ENCODE assay signal across 22 cellular contexts in genomic region chr12:57467915-57468314, GRCh38. TPM values are rescaled to one million over a fixed set of nuclear protein-coding genes. Genes with fewer than 3 reads are reported as not detected.
A peak's percentile ranks its signal among the peaks of the same experiment; 100 is the strongest.
DNase-seq lines count a peak whose midpoint lies in the region; ATAC-seq lines count a peak whose summit lies in the region.
"Had no signal": no experiment of that assay in that cellular context is flagged by ENCODE, and none has a peak within 500 bp of the region (broad histone marks: within the 10 kb centered on the region; RNA-seq: fewer than 3 reads in every experiment).

No MANE protein-coding gene starts in this region.

- no peaks in the 10 kb centered on the region for H3K9me3 Mint-ChIP-seq in activated naive CD8-positive, alpha-beta T cell (ENCODE audit: low read depth)
- no peaks in the 10 kb centered on the region for H3K9me3 Mint-ChIP-seq in activated naive CD8-positive, alpha-beta T cell treated with anti-CD3 and anti-CD28 coated beads, Interleukin-2, amount 50 U/mL, for 24 hours
- no peaks in the 10 kb centered on the region for H3K9me3 Mint-ChIP-seq in immature natural killer cell
- H3K9me3 Mint-ChIP-seq: CD4-positive, CD25-positive, alpha-beta regulatory T cell; IgD-negative memory B cell had no signal

- peaks cover 8% of the 10 kb centered on the region for H3K36me3 Mint-ChIP-seq in activated naive CD8-positive, alpha-beta T cell
- peaks cover 18% of the 10 kb centered on the region for H3K36me3 Mint-ChIP-seq in activated naive CD8-positive, alpha-beta T cell treated with anti-CD3 and anti-CD28 coated beads, Interleukin-2, amount 50 U/mL, for 24 hours (ENCODE audit: low read depth)
- H3K36me3 Mint-ChIP-seq in T-helper 17 cell (ENCODE audit: low read depth) (peaks cover 3% of the 10 kb centered on the region), immature natural killer cell (peaks cover 17 to 25% (median 22%) of the 10 kb centered on the region in 3 donors)

- H3K27me3 Mint-ChIP-seq in activated naive CD8-positive, alpha-beta T cell = no peaks in the 10 kb centered on the region
- H3K27me3 Mint-ChIP-seq in activated naive CD8-positive, alpha-beta T cell treated with anti-CD3 and anti-CD28 coated beads, Interleukin-2, amount 50 U/mL, for 24 hours = no peaks in the 10 kb centered on the region
- no peaks in the 10 kb centered on the region for H3K27me3 Mint-ChIP-seq in T-helper 17 cell
- H3K27me3 Mint-ChIP-seq in immature natural killer cell (ENCODE audit: low read depth in 3 of 3) = peaks cover 13 to 36% (median 26%) of the 10 kb centered on the region in 3 donors
- H3K27me3 Mint-ChIP-seq: IgD-negative memory B cell had no signal

- H3K9me3 ChIP-seq in T-helper 17 cell (ENCODE audit: control insufficient read depth, low read length, poor library complexity, severe bottlenecking) = no peaks in the 10 kb centered on the region
- H3K9me3 ChIP-seq: BE2C had no signal

- ATAC-seq in activated naive CD8-positive, alpha-beta T cell treated with anti-CD3 and anti-CD28 coated beads, Interleukin-2, amount 50 U/mL, for 24 hours = no peak
- no peak for ATAC-seq in T-helper 17 cell
- no peak for ATAC-seq in GM18517 (IDR thresholded peaks at IDR 0.05; ENCODE audit: unreplicated experiment)
- no peak for ATAC-seq in GM21526 (IDR thresholded peaks at IDR 0.05; ENCODE audit: low FRiP score, unreplicated experiment)
- ATAC-seq: PC-3 had no signal

- no peak overlapping the region for H3K4me3 Mint-ChIP-seq in activated naive CD8-positive, alpha-beta T cell
- H3K4me3 Mint-ChIP-seq in activated naive CD8-positive, alpha-beta T cell treated with anti-CD3 and anti-CD28 coated beads, Interleukin-2, amount 50 U/mL, for 24 hours = no peak overlapping the region
- H3K4me3 Mint-ChIP-seq in T-helper 17 cell = peak overlapping the region; percentile 68
- peak overlapping the region in 1 of 5 donors; percentile 13 for H3K4me3 Mint-ChIP-seq in immature natural killer cell

- peak overlapping the region; percentile 29 for H3K27ac Mint-ChIP-seq in activated naive CD8-positive, alpha-beta T cell
- H3K27ac Mint-ChIP-seq in activated naive CD8-positive, alpha-beta T cell treated with anti-CD3 and anti-CD28 coated beads, Interleukin-2, amount 50 U/mL, for 24 hours = no peak overlapping the region
- H3K27ac Mint-ChIP-seq in T-helper 17 cell (peak overlapping the region; percentile 79), immature natural killer cell (peak overlapping the region; percentile 51 to 89 (median 72))

- no peak for DNase-seq in activated naive CD8-positive, alpha-beta T cell treated with anti-CD3 and anti-CD28 coated beads, Interleukin-2, amount 50 U/mL, for 24 hours
- DNase-seq in T-helper 17 cell (no peak), immature natural killer cell (no peak), ureter (ENCODE audit: low spot score) (no peak)
- no peak for DNase-seq in activated CD4-positive, alpha-beta T cell treated with anti-CD3 and anti-CD28 coated beads for 1 hour
- DNase-seq: BE2C; Calu3; CD4-positive, CD25-positive, alpha-beta regulatory T cell; Karpas-422; NCI-H1048; NCI-H1436 treated with DMSO at 0.1 percent for 48 hours; NCI-H2029 treated with DMSO at 0.1 percent for 48 hours; NCI-H2171; NCI-H526; PC-3; SIG-M5 had no signal

- H3K4me1 Mint-ChIP-seq in activated naive CD8-positive, alpha-beta T cell (ENCODE audit: low read depth) = peaks cover 16% of the 10 kb centered on the region
- peaks cover 28% of the 10 kb centered on the region for H3K4me1 Mint-ChIP-seq in activated naive CD8-positive, alpha-beta T cell treated with anti-CD3 and anti-CD28 coated beads, Interleukin-2, amount 50 U/mL, for 24 hours
- peaks cover 37% of the 10 kb centered on the region for H3K4me1 Mint-ChIP-seq in T-helper 17 cell
- peaks cover 52 to 61% of the 10 kb centered on the region in 2 donors for H3K4me1 Mint-ChIP-seq in immature natural killer cell

RNA-seq across cellular contexts. Expression of gene GLI1, which starts 8.3 kb away (rescaled TPM):
- total RNA-seq in T-helper 17 cell (under 1 TPM; 0.10 to 0.22 TPM), ureter (4.2 TPM)
- under 1 TPM in 2 of 3 donors, not detected in 1; 0.33 to 0.40 TPM for polyA plus RNA-seq in immature natural killer cell
- total RNA-seq: MCF 10A had no signal

RNA-seq across cellular contexts. Expression of gene ARHGAP9, which starts 11.8 kb away (rescaled TPM):
- total RNA-seq in T-helper 17 cell (100 to 1,000 TPM; 225 to 295 TPM), ureter (10.0 TPM)
- 100 to 1,000 TPM; 148 to 294 (median 163) TPM for polyA plus RNA-seq in immature natural killer cell
- total RNA-seq: Calu3, PC-3 had no signal

RNA-seq across cellular contexts. Expression of gene INHBE, which starts 12.8 kb away (rescaled TPM):
- total RNA-seq in T-helper 17 cell = not detected
- not detected for polyA plus RNA-seq in immature natural killer cell
- 0.23 TPM for total RNA-seq in ureter
- total RNA-seq: CD4-positive, CD25-positive, alpha-beta regulatory T cell; PC-3 had no signal
- polyA plus RNA-seq: IgD-negative memory B cell had no signal

RNA-seq across cellular contexts. Expression of gene MARS1, which starts 20.0 kb away (rescaled TPM):
- total RNA-seq in T-helper 17 cell = 100 to 1,000 TPM; 175 to 180 TPM
- 100 to 1,000 TPM; 100 to 158 (median 114) TPM for polyA plus RNA-seq in immature natural killer cell
- 327 TPM for total RNA-seq in ureter

RNA-seq across cellular contexts. Expression of gene INHBC, which starts 33.3 kb away (rescaled TPM):
- total RNA-seq in T-helper 17 cell (not detected), ureter (not detected)
- under 1 TPM in 1 of 3 donors, not detected in 2; 0.15 TPM for polyA plus RNA-seq in immature natural killer cell
- total RNA-seq: A172; Calu3; CD4-positive, CD25-positive, alpha-beta regulatory T cell; MCF 10A; PC-3 had no signal
- polyA plus RNA-seq: IgD-negative memory B cell had no signal

Comparison
In these comparisons a context has a peak if more than half of its experiments do, and no peak if none do; other contexts are left out.
1. RNA of gene ARHGAP9, which starts 11.8 kb away (total RNA-seq): 225 to 295 TPM in T-helper 17 cell; 10.0 TPM in ureter (single experiment); every median in the first group is over 10 times any median in the second.